12 cellular contexts compared by ENCODE assay signal in the genomic region with DNA sequence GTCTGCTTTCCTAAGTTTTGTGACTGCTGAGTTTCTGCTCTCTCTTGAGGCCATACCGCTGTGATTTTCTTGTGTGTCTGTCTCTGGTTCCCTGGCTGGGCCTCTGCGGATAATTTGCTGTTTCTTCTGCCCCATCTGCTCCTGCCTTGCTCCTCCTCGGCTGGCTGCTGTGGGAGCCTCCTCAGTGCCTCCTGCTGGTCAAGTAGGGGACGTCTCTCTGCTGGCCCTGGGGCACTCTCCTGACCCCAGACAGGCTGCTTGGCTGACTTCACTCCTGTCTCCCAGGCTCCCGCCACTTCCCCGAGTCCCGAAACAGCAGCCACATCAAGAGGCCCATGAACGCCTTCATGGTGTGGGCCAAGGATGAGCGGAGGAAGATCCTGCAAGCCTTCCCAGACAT. TPM values are rescaled to one million over a fixed set of nuclear protein-coding genes. Genes with fewer than 3 reads are reported as not detected.
A peak's percentile ranks its signal among the peaks of the same experiment; 100 is the strongest.
DNase-seq lines count a peak whose midpoint lies in the region; ATAC-seq and TF ChIP-seq lines count a peak whose summit lies in the region.
"Had no signal": no experiment of that assay in that cellular context is flagged by ENCODE, and none has a peak within 500 bp of the region (broad histone marks: within the 10 kb centered on the region; RNA-seq: fewer than 3 reads in every experiment).

No MANE protein-coding gene starts in this region.

- no peak overlapping the region for H4K5ac ChIP-seq in H9 (ENCODE audit: insufficient read length, low read depth, low read length)

- H2AFZ ChIP-seq in H9 (ENCODE audit: low read length) = no peak overlapping the region

- no peak for DNase-seq in AG04450 (ENCODE audit: low read depth, low spot score)
- DNase-seq in H9 = peak; percentile 72
- peak; percentile 17 for DNase-seq in kidney tubule cell (ENCODE audit: low spot score)
- no peak for DNase-seq in NCI-H2227 treated with DMSO at 0.1 percent for 48 hours (lab: John Stamatoyannopoulos, UW)
- no peak for DNase-seq in kidney glomerular epithelial cell (lab: John Stamatoyannopoulos, UW)
- no peak for DNase-seq in GM10248 (ENCODE audit: extremely low spot score)
- DNase-seq: activated T-cell treated with anti-CD3 and anti-CD28 coated beads for 4 hours, naive B cell had no signal

- no peaks in the 10 kb centered on the region for H3K79me2 ChIP-seq in H9 (ENCODE audit: insufficient read depth, low read length)

- TF ChIP-seq CTCF in AG04450 (IDR thresholded peaks at IDR 0.05; ENCODE audit: low read depth, low read length) (peak; percentile 35), H9 (conservative IDR thresholded peaks at IDR 0.05) (peak; percentile 75), GM10248 (IDR thresholded peaks at IDR 0.05; ENCODE audit: control extremely low read depth, extremely low read depth, low read depth, missing control alignments) (no peak)

- H3K27ac ChIP-seq in AG04450 (ENCODE audit: low read depth, low read length) (no peak overlapping the region), H9 (ENCODE audit: insufficient read length, low read depth, low read length) (no peak overlapping the region)

- no peak overlapping the region for H2BK5ac ChIP-seq in H9 (ENCODE audit: insufficient read length, low read length)

- no peak overlapping the region for H2BK120ac ChIP-seq in H9 (ENCODE audit: low read depth, low read length, poor library complexity, severe bottlenecking)

- peak; percentile 44 for ATAC-seq in activated T-helper 17 cell treated with anti-CD3 and anti-CD28 coated beads, Interleukin-2, amount 50 U/mL, for 72 hours (replicated peaks)
- no peak for ATAC-seq in GM18873 (IDR thresholded peaks at IDR 0.05; ENCODE audit: low FRiP score, unreplicated experiment)

- H2BK12ac ChIP-seq in H9 (ENCODE audit: insufficient read length, low read depth, low read length) = no peak overlapping the region

- H3K79me1 ChIP-seq in H9 (ENCODE audit: insufficient read depth, low read depth, low read length, poor library complexity, severe bottlenecking) = no peaks in the 10 kb centered on the region

- no CpG with 5 or more reads among the region's 9 CpGs for WGBS in H9 (ENCODE audit: extremely low coverage, insufficient read length, low lambda C conversion rate)

- no peak overlapping the region for H3K14ac ChIP-seq in H9 (ENCODE audit: insufficient read depth, low read length)

- CTCF ChIA-PET in AG04450 (lab: Charles Lee) (interaction anchor here (11.4 kb wide), 1 partner anchor 257 kb away, joined by 479 read pairs; a partner anchor contains a TSS), GM10248 (lab: Yijun Ruan, JAX) (no interaction called here)

- no peaks in the 10 kb centered on the region; the same call in 1 of the 2 replicates for H3K4me1 ChIP-seq in H9 (ENCODE audit: insufficient read depth, low read length)

- H3K56ac ChIP-seq in H9 (ENCODE audit: insufficient read length, low read depth, low read length) = no peak overlapping the region

- H3T11ph ChIP-seq in H9 (ENCODE audit: low read length) = no peak overlapping the region

- POLR2A ChIA-PET in AG04450 (lab: Yijun Ruan, JAX) = no interaction called here
- POLR2A ChIA-PET in GM10248 (lab: Yijun Ruan, JAX) = no interaction called here

- H3K27me3 ChIP-seq in AG04450 (ENCODE audit: control insufficient read depth, insufficient read depth, low read length) (no peaks in the 10 kb centered on the region), H9 (ENCODE audit: insufficient read depth, low read length) (no peaks in the 10 kb centered on the region)

- H4K8ac ChIP-seq in H9 (replicated peaks; ENCODE audit: insufficient read length, low read depth, low read length) = no peak overlapping the region

- no peak overlapping the region for H3K9ac ChIP-seq in H9 (ENCODE audit: extremely low read depth, insufficient read length, low read length)

- H3K9me3 ChIP-seq in AG04450 (ENCODE audit: control insufficient read depth, insufficient read depth, low read length) (no peaks in the 10 kb centered on the region; the same call in 1 of the 2 replicates), H9 (ENCODE audit: control insufficient read depth, low read depth, low read length) (no peaks in the 10 kb centered on the region)

- H4K91ac ChIP-seq in H9 (ENCODE audit: insufficient read length, low read depth, low read length) = no peak overlapping the region

- H3K9me3 Mint-ChIP-seq in H9 = no peaks in the 10 kb centered on the region
- no peaks in the 10 kb centered on the region for H3K9me3 Mint-ChIP-seq in activated T-helper 17 cell treated with anti-CD3 and anti-CD28 coated beads, Interleukin-2, amount 50 U/mL, for 72 hours
- H3K9me3 Mint-ChIP-seq: naive B cell had no signal

- H3K23me2 ChIP-seq in H9 (ENCODE audit: insufficient read length, low read depth, low read length, poor library complexity, severe bottlenecking) = no peaks in the 10 kb centered on the region

- no peak overlapping the region for H2AK5ac ChIP-seq in H9 (ENCODE audit: insufficient read length, low read length)

- peak overlapping the region; percentile 16 to 88 (median 63); a peak in 4 of 7 replicates for H3K27ac Mint-ChIP-seq in H9
- H3K27ac Mint-ChIP-seq in activated T-helper 17 cell treated with anti-CD3 and anti-CD28 coated beads, Interleukin-2, amount 50 U/mL, for 72 hours = no peak overlapping the region

- H4K20me1 ChIP-seq in H9 (ENCODE audit: control insufficient read depth, insufficient read depth, insufficient read length) = no peaks in the 10 kb centered on the region

- no peak overlapping the region for H3K4me2 ChIP-seq in H9 (ENCODE audit: insufficient read depth, insufficient read length, low read length)

- H3K23ac ChIP-seq in H9 (ENCODE audit: insufficient read length, low read depth, low read length) = no peak overlapping the region

- no peak overlapping the region for H3K4ac ChIP-seq in H9 (ENCODE audit: low read depth, low read length)

- H3K4me3 Mint-ChIP-seq in H9 = no peak overlapping the region
- H3K4me3 Mint-ChIP-seq in activated T-helper 17 cell treated with anti-CD3 and anti-CD28 coated beads, Interleukin-2, amount 50 U/mL, for 72 hours = no peak overlapping the region
- H3K4me3 Mint-ChIP-seq: naive B cell had no signal

- H3K4me3 ChIP-seq in AG04450 (ENCODE audit: low read depth, low read length) = no peak overlapping the region

- H3K27me3 Mint-ChIP-seq in H9 (ENCODE audit: low read depth) = no peaks in the 10 kb centered on the region; the same call in 1 of the 2 replicates
- H3K27me3 Mint-ChIP-seq in activated T-helper 17 cell treated with anti-CD3 and anti-CD28 coated beads, Interleukin-2, amount 50 U/mL, for 72 hours = no peaks in the 10 kb centered on the region

- no peak overlapping the region for H2BK20ac ChIP-seq in H9 (ENCODE audit: low read depth, low read length, poor library complexity, severe bottlenecking)

- peaks cover 20 to 26% of the 10 kb centered on the region in 2 experiments for H3K4me1 Mint-ChIP-seq in H9
- H3K4me1 Mint-ChIP-seq in activated T-helper 17 cell treated with anti-CD3 and anti-CD28 coated beads, Interleukin-2, amount 50 U/mL, for 72 hours = peaks cover 7% of the 10 kb centered on the region

- H2BK15ac ChIP-seq in H9 (ENCODE audit: low read depth, low read length) = no peak overlapping the region

- H3K18ac ChIP-seq in H9 (ENCODE audit: insufficient read length, low read depth, low read length) = no peak overlapping the region

- peaks cover 53 to 88% (median 75%) of the 10 kb centered on the region in 3 experiments for H3K36me3 Mint-ChIP-seq in H9 (ENCODE audit: insufficient read depth in 1 of 3, low read depth in 3 of 3)
- H3K36me3 Mint-ChIP-seq in activated T-helper 17 cell treated with anti-CD3 and anti-CD28 coated beads, Interleukin-2, amount 50 U/mL, for 72 hours (ENCODE audit: low read depth) = no peaks in the 10 kb centered on the region
- H3K36me3 Mint-ChIP-seq: naive B cell had no signal

RNA-seq across cellular contexts. Expression of a gene that starts 28.5 kb away (rescaled TPM):
- polyA plus RNA-seq in AG04450 (2011; rRNA removed) = 25.1 and 25.6 TPM in 2 replicates
- polyA minus RNA-seq in AG04450 (2011; rRNA and poly(A)+ RNA removed) = 25.6 and 33.5 TPM in 2 replicates
- 17.6 and 18.6 TPM in 2 replicates for total RNA-seq in H9 (2021)
- total RNA-seq in activated T-helper 17 cell treated with anti-CD3 and anti-CD28 coated beads, Interleukin-2, amount 50 U/mL, for 72 hours = under 1 TPM; 0.35 to 0.42 TPM

RNA-seq across cellular contexts. Expression of a gene that starts 42.8 kb away (rescaled TPM):
- 0.72 and 0.94 TPM in 2 replicates for polyA plus RNA-seq in AG04450 (2011; rRNA removed)
- polyA minus RNA-seq in AG04450 (2011; rRNA and poly(A)+ RNA removed) = 0.23 TPM in 1 of 2 replicates, not detected in the other
- not detected in 2 replicates for total RNA-seq in H9 (2021)
- not detected for total RNA-seq in activated T-helper 17 cell treated with anti-CD3 and anti-CD28 coated beads, Interleukin-2, amount 50 U/mL, for 72 hours
- total RNA-seq: G401, H4 had no signal

RNA-seq across cellular contexts. Expression of a gene that starts 50.5 kb away (rescaled TPM):
- polyA plus RNA-seq in AG04450 (2011; rRNA removed) = 1.8 and 2.0 TPM in 2 replicates
- polyA minus RNA-seq in AG04450 (2011; rRNA and poly(A)+ RNA removed) = 2.7 and 5.2 TPM in 2 replicates
- 120 TPM in 2 replicates for total RNA-seq in H9 (2021)
- 1 to 10 TPM in 1 of 2 donors, under 1 TPM in 1; 0.35 to 4.1 TPM for total RNA-seq in activated T-helper 17 cell treated with anti-CD3 and anti-CD28 coated beads, Interleukin-2, amount 50 U/mL, for 72 hours
- total RNA-seq: G401 had no signal

Comparison
In these comparisons a context has a peak if more than half of its experiments do, and no peak if none do; other contexts are left out.
1. DNase-seq: peak in H9 (single experiment) and kidney tubule cell (single experiment); none in AG04450 (single experiment), NCI-H2227 treated with DMSO at 0.1 percent for 48 hours (single experiment), kidney glomerular epithelial cell (single experiment) and GM10248 (single experiment).
2. RNA of a gene that starts 28.5 kb away (total RNA-seq): 17.6 to 18.6 TPM in H9; 0.35 to 0.42 TPM in activated T-helper 17 cell treated with anti-CD3 and anti-CD28 coated beads, Interleukin-2, amount 50 U/mL, for 72 hours; every median in the first group is over 10 times any median in the second.
3. RNA of a gene that starts 50.5 kb away (total RNA-seq): 120 TPM in H9; 0.35 to 4.1 TPM in activated T-helper 17 cell treated with anti-CD3 and anti-CD28 coated beads, Interleukin-2, amount 50 U/mL, for 72 hours; every median in the first group is over 10 times any median in the second.